ENCODE assay signal across 7 cellular contexts in genomic region chr14:49853572-49854375, GRCh38. TPM values are rescaled to one million over a fixed set of nuclear protein-coding genes. Genes with fewer than 3 reads are reported as not detected.
A peak's percentile ranks its signal among the peaks of the same experiment; 100 is the strongest.
DNase-seq lines count a peak whose midpoint lies in the region; ATAC-seq, FAIRE-seq and TF ChIP-seq lines count a peak whose summit lies in the region.

No MANE protein-coding gene starts in this region.

- TF ChIP-seq POLR2A in thyroid gland (IDR thresholded peaks at IDR 0.05): no peak

- H3K36me3 ChIP-seq in pancreas (peaks cover 0 to 17% (median 0%) of the 10 kb centered on the region in 3 donors), thyroid gland (peaks cover 8 to 10% of the 10 kb centered on the region in 2 donors)

- no peaks in the 10 kb centered on the region for H3K27me3 Mint-ChIP-seq in activated naive CD4-positive, alpha-beta T cell treated with anti-CD3 and anti-CD28 coated beads, Interleukin-2, amount 10 ng/mL, durations not matched to agents 7 days and 5 days
- peaks cover 6% of the 10 kb centered on the region for H3K27me3 Mint-ChIP-seq in glutamatergic neuron (ENCODE audit: unreplicated experiment)

- TF ChIP-seq CTCF in glutamatergic neuron (IDR thresholded peaks at IDR 0.05; ENCODE audit: partially characterized antibody, unreplicated experiment) (peak; percentile 36), pancreas (IDR thresholded peaks at IDR 0.05) (peak; percentile 40 to 72 (median 63)), thyroid gland (IDR thresholded peaks at IDR 0.05) (peak; percentile 40 to 79 (median 72))

- peak overlapping the region in 3 of 4 donors; percentile 65 to 92 (median 72) for H3K4me3 ChIP-seq in pancreas
- H3K4me3 ChIP-seq in thyroid gland (replicated peaks in 1 of 3): peak overlapping the region in 1 of 3 donors; percentile 79

- peak overlapping the region in 1 of 4 donors; percentile 81 for H3K27ac ChIP-seq in pancreas
- no peak overlapping the region for H3K27ac ChIP-seq in thyroid gland

- intact Hi-C loops in pancreas (cut with DNase I) (no loop called here), thyroid gland (cut with DNase I) (no loop called here)

- peak; percentile 76 for DNase-seq in LHCN-M2 (ENCODE audit: low read depth)
- DNase-seq in SK-MEL-5 (ENCODE audit: low read depth, low spot score): peak; percentile 92
- peak; percentile 81 for DNase-seq in activated naive CD4-positive, alpha-beta T cell treated with anti-CD3 and anti-CD28 coated beads, Interleukin-2, amount 10 ng/mL, durations not matched to agents 7 days and 5 days
- DNase-seq in glutamatergic neuron: peak; percentile 63
- DNase-seq in pancreas: peak; percentile 59 to 77 (median 74)
- peak; percentile 62 to 68 for DNase-seq in thyroid gland

- H3K9me3 ChIP-seq in pancreas: no peaks in the 10 kb centered on the region
- no peaks in the 10 kb centered on the region for H3K9me3 ChIP-seq in thyroid gland

- in situ Hi-C loops in SK-MEL-5 (cut with HindIII; ENCODE audit: low pct_unique_long_range_greater_than_20kb, low sequenced_read_pairs): no loop called here

- CTCF ChIA-PET in activated naive CD4-positive, alpha-beta T cell treated with anti-CD3 and anti-CD28 coated beads, Interleukin-2, amount 10 ng/mL, durations not matched to agents 7 days and 5 days (lab: Charles Lee): interaction anchor here (0.6 to 3.9 kb wide), 16 partner anchors 9 to 829 kb away, joined by 3 to 103 read pairs (median 6); partner anchors contain the start of gene DNAAF2

- H3K36me3 Mint-ChIP-seq in activated naive CD4-positive, alpha-beta T cell treated with anti-CD3 and anti-CD28 coated beads, Interleukin-2, amount 10 ng/mL, durations not matched to agents 7 days and 5 days: peaks cover 28% of the 10 kb centered on the region
- no peaks in the 10 kb centered on the region for H3K36me3 Mint-ChIP-seq in glutamatergic neuron (ENCODE audit: unreplicated experiment)

- ATAC-seq in GM18508 (IDR thresholded peaks at IDR 0.05; ENCODE audit: insufficient read depth, unreplicated experiment) (peak; percentile 30), pancreas (peak; percentile 82 to 88 (median 84))

- H3K9me3 Mint-ChIP-seq in activated naive CD4-positive, alpha-beta T cell treated with anti-CD3 and anti-CD28 coated beads, Interleukin-2, amount 10 ng/mL, durations not matched to agents 7 days and 5 days: no peaks in the 10 kb centered on the region
- H3K9me3 Mint-ChIP-seq in glutamatergic neuron (ENCODE audit: unreplicated experiment): peaks cover 6% of the 10 kb centered on the region

- H3K27me3 ChIP-seq in pancreas (no peaks in the 10 kb centered on the region), thyroid gland (no peaks in the 10 kb centered on the region)

- peaks cover 10 to 11% (median 10%) of the 10 kb centered on the region in 3 donors for H3K4me1 ChIP-seq in pancreas
- H3K4me1 ChIP-seq in thyroid gland: peaks cover 5 to 23% of the 10 kb centered on the region in 2 donors

- H3K27ac Mint-ChIP-seq in activated naive CD4-positive, alpha-beta T cell treated with anti-CD3 and anti-CD28 coated beads, Interleukin-2, amount 10 ng/mL, durations not matched to agents 7 days and 5 days: peak overlapping the region; percentile 96
- no peak overlapping the region for H3K27ac Mint-ChIP-seq in glutamatergic neuron (ENCODE audit: unreplicated experiment)

- peaks cover 57% of the 10 kb centered on the region for H3K4me1 Mint-ChIP-seq in activated naive CD4-positive, alpha-beta T cell treated with anti-CD3 and anti-CD28 coated beads, Interleukin-2, amount 10 ng/mL, durations not matched to agents 7 days and 5 days
- H3K4me1 Mint-ChIP-seq in glutamatergic neuron (ENCODE audit: low read depth, unreplicated experiment): peaks cover 3% of the 10 kb centered on the region

- H3K4me3 Mint-ChIP-seq in activated naive CD4-positive, alpha-beta T cell treated with anti-CD3 and anti-CD28 coated beads, Interleukin-2, amount 10 ng/mL, durations not matched to agents 7 days and 5 days: peak overlapping the region; percentile 98
- H3K4me3 Mint-ChIP-seq in glutamatergic neuron (ENCODE audit: unreplicated experiment): peak overlapping the region; percentile 96

- WGBS in pancreas, 2 donors: 10 to 14% methylated on average over 23 to 24 of the region's 27 CpGs
- 26 to 28% methylated on average over 27 of the region's 27 CpGs for WGBS in thyroid gland, 2 donors

- no peak for FAIRE-seq in pancreas (lab: Jason Lieb, UNC)

RNA-seq across cellular contexts. Expression of gene NEMF, which starts 1.2 kb away (rescaled TPM):
- total RNA-seq in LHCN-M2 (2014; rRNA removed) (37.3 and 49.0 TPM in 2 replicates), glutamatergic neuron (ENCODE audit: unreplicated experiment) (78.8 TPM), pancreas (10 to 100 TPM; 17.6 to 32.4 (median 21.7) TPM), thyroid gland (100 to 1,000 TPM in 3 of 4 donors, 10 to 100 TPM in 1; 93.9 to 170 (median 118) TPM)
- 14.0 TPM for polyA plus RNA-seq in LHCN-M2 (2012)
- total RNA-seq in SK-MEL-5 (2014; rRNA removed; shearing (Covaris generic)): 54.8 and 56.0 TPM in 2 replicates
- polyA plus RNA-seq in SK-MEL-5 (2015; cell fraction: cytosol; rRNA removed): 28.7 and 29.8 TPM in 2 replicates
- polyA plus RNA-seq in SK-MEL-5 (2015; cell fraction: nucleus; rRNA removed): 131 and 207 TPM in 2 replicates
- polyA plus RNA-seq in pancreas: 10 to 100 TPM; 22.3 to 24.7 TPM

RNA-seq across cellular contexts. Expression of gene ARF6, which starts 39.1 kb away (rescaled TPM):
- 67.7 and 73.2 TPM in 2 replicates for total RNA-seq in LHCN-M2 (2014; rRNA removed)
- 42.5 TPM for polyA plus RNA-seq in LHCN-M2 (2012)
- total RNA-seq in SK-MEL-5 (2014; rRNA removed; shearing (Covaris generic)): 39.5 and 46.5 TPM in 2 replicates
- polyA plus RNA-seq in SK-MEL-5 (2015; cell fraction: cytosol; rRNA removed): 80.7 and 83.2 TPM in 2 replicates
- 26.2 and 31.7 TPM in 2 replicates for polyA plus RNA-seq in SK-MEL-5 (2015; cell fraction: nucleus; rRNA removed)
- 38.8 TPM for total RNA-seq in glutamatergic neuron (ENCODE audit: unreplicated experiment)
- 10 to 100 TPM; 12.4 to 32.4 (median 16.6) TPM for total RNA-seq in pancreas
- 10 to 100 TPM in 1 of 2 donors, 1 to 10 TPM in 1; 8.9 to 16.7 TPM for polyA plus RNA-seq in pancreas
- 10 to 100 TPM; 35.6 to 59.4 (median 48.5) TPM for total RNA-seq in thyroid gland
